8 cellular contexts compared by ENCODE assay signal in the genomic region with DNA sequence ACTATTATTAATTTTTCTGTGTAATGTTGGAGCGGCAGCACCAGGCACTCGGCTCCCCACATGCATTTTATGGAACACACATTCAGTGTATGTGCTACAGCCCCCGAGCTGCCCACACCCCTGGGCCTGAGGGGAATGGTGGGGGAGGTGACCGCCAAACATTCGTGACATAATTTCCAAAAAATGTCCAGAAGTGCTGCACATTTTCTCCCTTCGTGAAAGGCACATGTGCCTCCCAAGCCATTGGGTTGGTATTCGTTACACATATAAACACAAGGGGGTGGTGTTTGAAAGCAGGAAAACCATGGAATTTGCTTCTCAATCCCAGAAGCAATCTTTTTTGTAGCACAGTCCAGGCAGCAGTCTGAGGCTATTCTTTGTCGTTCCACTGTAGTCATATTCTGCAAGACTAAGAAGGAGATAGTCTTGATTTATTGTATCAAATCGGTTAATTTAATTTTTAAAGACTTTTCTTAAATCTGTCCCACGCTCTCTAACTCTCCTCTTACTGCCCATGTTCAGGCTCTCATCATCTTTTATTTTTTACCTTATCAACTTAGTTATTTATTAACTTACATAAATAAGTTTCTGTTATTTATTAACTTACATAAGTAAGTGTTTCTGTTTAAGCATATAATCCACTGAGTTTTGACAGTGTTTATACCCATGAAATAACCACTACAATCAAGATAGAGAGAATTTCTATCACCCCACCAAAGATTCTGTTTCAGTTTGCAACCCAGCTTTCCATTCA. TPM values are rescaled to one million over a fixed set of nuclear protein-coding genes. Genes with fewer than 3 reads are reported as not detected.
DNase-seq lines count a peak whose midpoint lies in the region; ATAC-seq, FAIRE-seq and TF ChIP-seq lines count a peak whose summit lies in the region.

No MANE protein-coding gene starts in this region.

- no peaks in the 10 kb centered on the region for H3K79me2 ChIP-seq in HepG2 (ENCODE audit: insufficient read depth, low read length)

- no TSS peak for BruUV-seq in HepG2 (replicated peaks; lab: Mats Ljungman, UMichigan)

- POLR2A ChIA-PET in HepG2 (lab: Yijun Ruan, JAX), result no interaction called here

- 20% methylated on average over 10 of the region's 10 CpGs for WGBS in HepG2 (ENCODE audit: low lambda C conversion rate)

- no peaks in the 10 kb centered on the region for H3K36me3 ChIP-seq in bronchial epithelial cell (ENCODE audit: control insufficient read depth, insufficient read depth, low read length)
- no peaks in the 10 kb centered on the region for H3K36me3 ChIP-seq in HepG2 (replicated peaks in 1 of 2; ENCODE audit: control insufficient read depth in 1 of 2, insufficient read depth in 2 of 2, low read length in 2 of 2)

- intact Hi-C loops in HepG2 (cut with micrococcal nuclease; ENCODE audit: unreplicated experiment), result loop anchor here (5.0 kb wide), 1 partner anchor 195 kb away; no protein-coding TSS in a partner anchor

- in situ Hi-C loops in HepG2 (cut with HindIII; ENCODE audit: extremely low pct_ligation_motif_present, low pct_unique_long_range_greater_than_20kb), result no loop called here

- H2AFZ ChIP-seq in HepG2 (ENCODE audit: low read length), result no peak overlapping the region

- H3K27ac ChIP-seq in HepG2 (ENCODE audit: extremely low read length, insufficient read depth, low read length), result no peak overlapping the region

- peaks cover 23% of the 10 kb centered on the region for H3K4me1 Mint-ChIP-seq in HFFc6 (ENCODE audit: low read depth)

- no peak for TF ChIP-seq RAD21 in HepG2 (CRISPR knock-in tag; IDR thresholded peaks at IDR 0.05)

- TF ChIP-seq EP300 in HepG2 (IDR thresholded peaks at IDR 0.05; ENCODE audit: low read depth in 2 of 2, low read length in 2 of 2) (no peak), HepG2 (CRISPR knock-in tag; IDR thresholded peaks at IDR 0.05; ENCODE audit: borderline replicate concordance) (no peak)

- H3K27ac Mint-ChIP-seq in HFFc6, result no peak overlapping the region

- CTCF ChIA-PET in HepG2 (lab: Yijun Ruan, JAX; ENCODE audit: low intra/inter-chr PET ratio, low total read pairs), result interaction anchor here (1.4 kb wide), 1 partner anchor 194 kb away, joined by 7 read pairs; no protein-coding TSS in a partner anchor

- ATAC-seq in HepG2, result peak; percentile 70
- ATAC-seq in GM21367 (IDR thresholded peaks at IDR 0.05; ENCODE audit: unreplicated experiment), result no peak

- no peak for FAIRE-seq in bronchial epithelial cell (lab: Jason Lieb, UNC)
- FAIRE-seq in HepG2 (lab: Jason Lieb, UNC), result no peak

- peaks cover 6% of the 10 kb centered on the region; the same call in 1 of the 2 replicates for H3K4me1 ChIP-seq in HepG2 (ENCODE audit: insufficient read depth, low read length)

- H3K4me3 ChIP-seq in bronchial epithelial cell (ENCODE audit: low read depth, low read length) (no peak overlapping the region), HepG2 (replicated peaks in 1 of 3; ENCODE audit: insufficient read depth in 1 of 3, low read depth in 2 of 3, low read length in 3 of 3) (no peak overlapping the region)

- peak overlapping the region; percentile 5; the same call in 1 of the 2 replicates for H3K4me2 ChIP-seq in HepG2 (ENCODE audit: low read depth, low read length)

- no peaks in the 10 kb centered on the region for H3K9me3 ChIP-seq in HepG2 (ENCODE audit: low read length)

- H4K20me1 ChIP-seq in HepG2 (ENCODE audit: insufficient read depth, low read length), result no peaks in the 10 kb centered on the region

- DNase-seq in A172 (ENCODE audit: low spot score) (peak; percentile 44), HFFc6 (peak; percentile 70), bronchial epithelial cell (ENCODE audit: low read depth) (peak; percentile 50), HepG2 (ENCODE audit: low spot score) (peak; percentile 16), ecto neural progenitor cell (ENCODE audit: low spot score) (no peak), NCI-H2196 (lab: John Stamatoyannopoulos, UW; ENCODE audit: unreplicated experiment) (no peak), MV-4-11 (lab: John Stamatoyannopoulos, UW) (no peak)

- peak; percentile 81 for TF ChIP-seq CTCF in HFFc6 (IDR thresholded peaks at IDR 0.05)
- TF ChIP-seq CTCF in bronchial epithelial cell (IDR thresholded peaks at IDR 0.05; ENCODE audit: insufficient read depth, low read length, severe bottlenecking), result peak; percentile 46
- TF ChIP-seq CTCF in HepG2 (CRISPR knock-in tag; IDR thresholded peaks at IDR 0.05), result peak; percentile 52

- H3K27me3 ChIP-seq in bronchial epithelial cell (ENCODE audit: control insufficient read depth, insufficient read depth, low read length) (no peaks in the 10 kb centered on the region), HepG2 (ENCODE audit: control insufficient read depth in 1 of 2, insufficient read depth in 2 of 2, low read length in 2 of 2) (peaks cover 0 to 12% of the 10 kb centered on the region in 2 experiments; a peak in 1 of 5 replicates)

- H3K27me3 Mint-ChIP-seq in HFFc6 (ENCODE audit: insufficient read depth), result peaks cover 4% of the 10 kb centered on the region

- no peaks in the 10 kb centered on the region for H3K9me3 Mint-ChIP-seq in HFFc6

- no peaks in the 10 kb centered on the region for H3K36me3 Mint-ChIP-seq in HFFc6 (ENCODE audit: low read depth)

- H3K4me3 Mint-ChIP-seq in HFFc6, result peak overlapping the region; percentile 72

- H3K9ac ChIP-seq in HepG2 (ENCODE audit: insufficient read depth, low read depth, low read length), result no peak overlapping the region

- TF ChIP-seq POLR2A in HepG2 (IDR thresholded peaks at IDR 0.05; ENCODE audit: insufficient read depth in 1 of 2, low read depth in 2 of 2, low read length in 2 of 2), result no peak

TF ChIP-seq in HepG2, 621 proteins besides CTCF, POLR2A, EP300 and RAD21:
- no peak for TF ChIP-seq JUND (CRISPR knock-in tag; IDR thresholded peaks at IDR 0.05)
- no peak for TF ChIP-seq NCOA1 (CRISPR knock-in tag; IDR thresholded peaks at IDR 0.05)
- TF ChIP-seq ZBTB42 (CRISPR knock-in tag; IDR thresholded peaks at IDR 0.05), result no peak
- TF ChIP-seq ZNF780A (CRISPR knock-in tag; IDR thresholded peaks at IDR 0.05), result no peak
- TF ChIP-seq, protein P1, sequence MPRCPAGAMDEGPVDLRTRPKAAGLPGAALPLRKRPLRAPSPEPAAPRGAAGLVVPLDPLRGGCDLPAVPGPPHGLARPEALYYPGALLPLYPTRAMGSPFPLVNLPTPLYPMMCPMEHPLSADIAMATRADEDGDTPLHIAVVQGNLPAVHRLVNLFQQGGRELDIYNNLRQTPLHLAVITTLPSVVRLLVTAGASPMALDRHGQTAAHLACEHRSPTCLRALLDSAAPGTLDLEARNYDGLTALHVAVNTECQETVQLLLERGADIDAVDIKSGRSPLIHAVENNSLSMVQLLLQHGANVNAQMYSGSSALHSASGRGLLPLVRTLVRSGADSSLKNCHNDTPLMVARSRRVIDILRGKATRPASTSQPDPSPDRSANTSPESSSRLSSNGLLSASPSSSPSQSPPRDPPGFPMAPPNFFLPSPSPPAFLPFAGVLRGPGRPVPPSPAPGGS (CRISPR knock-in tag; IDR thresholded peaks at IDR 0.05), result no peak
- no peak for TF ChIP-seq EZH2 (conservative IDR thresholded peaks at IDR 0.05; ENCODE audit: low read depth, low read length)
- TF ChIP-seq ZNF572 (CRISPR knock-in tag; IDR thresholded peaks at IDR 0.05), result no peak
- no peak for TF ChIP-seq ZFP37 (CRISPR knock-in tag; IDR thresholded peaks at IDR 0.05; ENCODE audit: borderline replicate concordance)
- TF ChIP-seq TEAD3 (CRISPR knock-in tag; optimal IDR thresholded peaks at IDR 0.05; ENCODE audit: borderline replicate concordance), result peak; percentile 29
- TF ChIP-seq STAG1 (CRISPR knock-in tag; IDR thresholded peaks at IDR 0.05), result peak; percentile 44; the same call in 1 of the 2 replicates
- no peak for TF ChIP-seq ZNF737 (CRISPR knock-in tag; IDR thresholded peaks at IDR 0.05; ENCODE audit: borderline replicate concordance)
- TF ChIP-seq, protein P2, sequence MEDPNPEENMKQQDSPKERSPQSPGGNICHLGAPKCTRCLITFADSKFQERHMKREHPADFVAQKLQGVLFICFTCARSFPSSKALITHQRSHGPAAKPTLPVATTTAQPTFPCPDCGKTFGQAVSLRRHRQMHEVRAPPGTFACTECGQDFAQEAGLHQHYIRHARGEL (CRISPR knock-in tag; IDR thresholded peaks at IDR 0.05), result no peak
- TF ChIP-seq RCOR2 (CRISPR knock-in tag; IDR thresholded peaks at IDR 0.05), result no peak
- TF ChIP-seq ZNF44 (CRISPR knock-in tag; IDR thresholded peaks at IDR 0.05), result no peak
- no peak for TF ChIP-seq RXRA (CRISPR knock-in tag; IDR thresholded peaks at IDR 0.05)
- TF ChIP-seq NR1H2 (CRISPR knock-in tag; IDR thresholded peaks at IDR 0.05; ENCODE audit: borderline replicate concordance, low read depth), result no peak

RNA-seq across cellular contexts. Expression of a gene that starts 39.2 kb away (rescaled TPM):
- 114 and 151 TPM in 2 replicates for total RNA-seq in A172 (2014; rRNA removed; shearing (Covaris generic))
- total RNA-seq in HFFc6 (2021; fragmentation: NEBNext Ultra II Directional; extraction: Animal tissue kit (Norgen Biotek cat#: 25700)), result 10 to 100 TPM; 66.5 to 77.7 (median 72.1) TPM
- total RNA-seq in bronchial epithelial cell (59.5 and 113 TPM in 2 replicates), HepG2 (2016; rRNA removed; fragmentation: Illumina TruSeq; extraction: Trizol) (48.5 and 61.8 TPM in 2 replicates)
- 4.0 and 5.4 TPM in 2 replicates for total RNA-seq in HepG2 (2016; cell fraction: cytosol; rRNA removed; fragmentation: Illumina TruSeq; extraction: Trizol; ENCODE audit: low read depth)
- 39.5 and 65.0 TPM in 2 replicates for total RNA-seq in HepG2 (2016; cell fraction: insoluble cytoplasmic fraction; rRNA removed; fragmentation: Illumina TruSeq; extraction: Trizol)
- 21.6 and 23.1 TPM in 2 replicates for total RNA-seq in HepG2 (2016; cell fraction: membrane; rRNA removed; fragmentation: Illumina TruSeq; extraction: Trizol)
- total RNA-seq in HepG2 (2016; cell fraction: nucleus; rRNA removed; fragmentation: Illumina TruSeq; extraction: Trizol), result 23.3 and 26.3 TPM in 2 replicates
- polyA plus RNA-seq in HepG2 (2011; rRNA removed), result 24.4 and 25.9 TPM in 2 replicates
- 23.8 and 62.0 TPM in 2 replicates for polyA plus RNA-seq in HepG2 (2011; cell fraction: cytosol; rRNA removed)
- 43.6 and 62.6 TPM in 2 replicates for polyA plus RNA-seq in HepG2 (2011; cell fraction: nucleus; rRNA removed)
- polyA plus RNA-seq in HepG2 (2012), result 14.3 and 21.4 TPM in 2 replicates
- 2.4 and 3.3 TPM in 2 replicates for polyA plus RNA-seq in HepG2 (2016; cell fraction: cytosol; fragmentation: Illumina TruSeq; extraction: Trizol; ENCODE audit: low read depth)
- 41.3 and 47.7 TPM in 2 replicates for polyA plus RNA-seq in HepG2 (2016; cell fraction: insoluble cytoplasmic fraction; fragmentation: Illumina TruSeq; extraction: Trizol; ENCODE audit: low read depth)
- 10.0 and 11.0 TPM in 2 replicates for polyA plus RNA-seq in HepG2 (2016; cell fraction: membrane; fragmentation: Illumina TruSeq; extraction: Trizol; ENCODE audit: low read depth)
- polyA plus RNA-seq in HepG2 (2016; cell fraction: nucleus; fragmentation: Illumina TruSeq; extraction: Trizol; ENCODE audit: insufficient read depth, low read depth), result 14.2 and 15.8 TPM in 2 replicates
- 38.9 and 73.5 TPM in 2 replicates for polyA minus RNA-seq in HepG2 (2011; rRNA and poly(A)+ RNA removed; ENCODE audit: low replicate concordance)
- 20.3 and 42.4 TPM in 2 replicates for polyA minus RNA-seq in HepG2 (2011; cell fraction: cytosol; rRNA and poly(A)+ RNA removed)
- polyA minus RNA-seq in HepG2 (2011; cell fraction: nucleus; rRNA and poly(A)+ RNA removed), result 14.2 and 21.1 TPM in 2 replicates

Comparison
In these comparisons a context has a peak if more than half of its experiments do, and no peak if none do; other contexts are left out.
1. DNase-seq: peak in A172 (single experiment), HFFc6 (single experiment), bronchial epithelial cell (single experiment) and HepG2 (single experiment); none in ecto neural progenitor cell (single experiment), NCI-H2196 (single experiment) and MV-4-11 (single experiment).
2. Peak in every context shown above with its lines, with median percentiles within 50 percentile points of each other: CTCF ChIP-seq.